15 cellular contexts compared by ENCODE assay signal in genomic region chr22:39576027-39576426, GRCh38. TPM values are rescaled to one million over a fixed set of nuclear protein-coding genes. Genes with fewer than 3 reads are reported as not detected.
DNase-seq lines count a peak whose midpoint lies in the region; ATAC-seq, FAIRE-seq and TF ChIP-seq lines count a peak whose summit lies in the region.
"Had no signal": no experiment of that assay in that cellular context is flagged by ENCODE, and none has a peak within 500 bp of the region (broad histone marks: within the 10 kb centered on the region; RNA-seq: fewer than 3 reads in every experiment).

No MANE protein-coding gene starts in this region.

- H3K27me3 ChIP-seq in HepG2 (ENCODE audit: control insufficient read depth in 1 of 2, insufficient read depth in 2 of 2, low read length in 2 of 2) (peaks cover 9 to 62% of the 10 kb centered on the region in 2 experiments; a peak in 4 of 5 replicates), right lobe of liver (no peaks in the 10 kb centered on the region)

- no peaks in the 10 kb centered on the region for H3K9me3 Mint-ChIP-seq in WTC11
- H3K9me3 Mint-ChIP-seq in activated CD8-positive, alpha-beta memory T cell treated with anti-CD3 and anti-CD28 coated beads, Interleukin-2, amount 10 ng/mL, durations not matched to agents 7 days and 5 days (ENCODE audit: low read depth), result no peaks in the 10 kb centered on the region
- no peaks in the 10 kb centered on the region for H3K9me3 Mint-ChIP-seq in activated T-cell treated with anti-CD3 and anti-CD28 coated beads, Interleukin-2, amount 50 U/mL, for 72 hours
- H3K9me3 Mint-ChIP-seq: CD4-positive, alpha-beta T cell; HFFc6 had no signal

- H3K36me3 ChIP-seq in HepG2 (replicated peaks in 1 of 2; ENCODE audit: control insufficient read depth in 1 of 2, insufficient read depth in 2 of 2, low read length in 2 of 2), result no peaks in the 10 kb centered on the region
- H3K36me3 ChIP-seq in right lobe of liver, result no peaks in the 10 kb centered on the region

- CTCF ChIA-PET in HepG2 (lab: Yijun Ruan, JAX; ENCODE audit: low intra/inter-chr PET ratio, low total read pairs) (no interaction called here), WTC11 (lab: Charles Lee) (interaction anchor here (0.9 to 1.5 kb wide), 3 partner anchors 14 to 35 kb away, joined by 3 to 5 read pairs (median 3); no protein-coding TSS in a partner anchor)
- CTCF ChIA-PET in activated CD8-positive, alpha-beta memory T cell treated with anti-CD3 and anti-CD28 coated beads, Interleukin-2, amount 10 ng/mL, durations not matched to agents 7 days and 5 days (lab: Charles Lee), result interaction anchor here (1.0 to 1.4 kb wide), 3 partner anchors 33 to 45 kb away, joined by 3 to 4 read pairs (median 3); no protein-coding TSS in a partner anchor

- no peak overlapping the region for H3K27ac Mint-ChIP-seq in WTC11
- no peak overlapping the region for H3K27ac Mint-ChIP-seq in activated CD8-positive, alpha-beta memory T cell treated with anti-CD3 and anti-CD28 coated beads, Interleukin-2, amount 10 ng/mL, durations not matched to agents 7 days and 5 days
- H3K27ac Mint-ChIP-seq in activated T-cell treated with anti-CD3 and anti-CD28 coated beads, Interleukin-2, amount 50 U/mL, for 72 hours, result no peak overlapping the region
- H3K27ac Mint-ChIP-seq: CD4-positive, alpha-beta T cell; HFFc6 had no signal

- TF ChIP-seq POLR2A in HepG2 (IDR thresholded peaks at IDR 0.05; ENCODE audit: insufficient read depth in 1 of 2, low read depth in 2 of 2, low read length in 2 of 2), result no peak
- TF ChIP-seq POLR2A in right lobe of liver (IDR thresholded peaks at IDR 0.05), result no peak

- no peak for TF ChIP-seq RAD21 in HepG2 (CRISPR knock-in tag; IDR thresholded peaks at IDR 0.05)

- DNase-seq in HepG2 (ENCODE audit: low spot score), result no peak
- DNase-seq in right lobe of liver, result no peak
- DNase-seq in WTC11 (ENCODE audit: low spot score), result no peak
- no peak for DNase-seq in activated CD8-positive, alpha-beta memory T cell treated with anti-CD3 and anti-CD28 coated beads, Interleukin-2, amount 10 ng/mL, durations not matched to agents 7 days and 5 days
- no peak for DNase-seq in activated T-cell treated with anti-CD3 and anti-CD28 coated beads, Interleukin-2, amount 50 U/mL, for 72 hours
- DNase-seq in OCI-M1 (lab: John Stamatoyannopoulos, UW), result no peak
- DNase-seq: CD4-positive, alpha-beta T cell; DMS153; GDM1; GOT3; HFFc6 had no signal

- no peaks in the 10 kb centered on the region for H3K36me3 Mint-ChIP-seq in WTC11
- H3K36me3 Mint-ChIP-seq in activated CD8-positive, alpha-beta memory T cell treated with anti-CD3 and anti-CD28 coated beads, Interleukin-2, amount 10 ng/mL, durations not matched to agents 7 days and 5 days, result no peaks in the 10 kb centered on the region
- H3K36me3 Mint-ChIP-seq in activated T-cell treated with anti-CD3 and anti-CD28 coated beads, Interleukin-2, amount 50 U/mL, for 72 hours (ENCODE audit: insufficient read depth in 2 of 2), result no peaks in the 10 kb centered on the region

- no peaks in the 10 kb centered on the region; the same call in 1 of the 2 replicates for H3K27me3 Mint-ChIP-seq in WTC11 (ENCODE audit: low read depth)
- peaks cover 32% of the 10 kb centered on the region for H3K27me3 Mint-ChIP-seq in activated CD8-positive, alpha-beta memory T cell treated with anti-CD3 and anti-CD28 coated beads, Interleukin-2, amount 10 ng/mL, durations not matched to agents 7 days and 5 days
- peaks cover 14% of the 10 kb centered on the region for H3K27me3 Mint-ChIP-seq in activated T-cell treated with anti-CD3 and anti-CD28 coated beads, Interleukin-2, amount 50 U/mL, for 72 hours (ENCODE audit: low read depth)

- H3K9ac ChIP-seq in HepG2 (ENCODE audit: insufficient read depth, low read depth, low read length), result no peak overlapping the region

- no peak overlapping the region for H3K4me2 ChIP-seq in HepG2 (ENCODE audit: low read depth, low read length)

- H3K4me3 ChIP-seq in HepG2 (replicated peaks in 1 of 3; ENCODE audit: insufficient read depth in 1 of 3, low read depth in 2 of 3, low read length in 3 of 3) (no peak overlapping the region), right lobe of liver (no peak overlapping the region)

- ATAC-seq in HepG2 (no peak), right lobe of liver (no peak), WTC11 (no peak)
- no peak for ATAC-seq in activated CD8-positive, alpha-beta memory T cell treated with anti-CD3 and anti-CD28 coated beads, Interleukin-2, amount 10 ng/mL, durations not matched to agents 7 days and 5 days
- ATAC-seq in activated T-cell treated with anti-CD3 and anti-CD28 coated beads, Interleukin-2, amount 50 U/mL, for 72 hours (replicated peaks in 1 of 2), result no peak

- POLR2A ChIA-PET in HepG2 (lab: Yijun Ruan, JAX), result no interaction called here
- POLR2A ChIA-PET in WTC11 (lab: Charles Lee), result no interaction called here

- H3K4me1 ChIP-seq in HepG2 (ENCODE audit: insufficient read depth, low read length), result no peaks in the 10 kb centered on the region
- no peaks in the 10 kb centered on the region for H3K4me1 ChIP-seq in right lobe of liver

- no peak for FAIRE-seq in HepG2 (lab: Jason Lieb, UNC)

- no peak for TF ChIP-seq CTCF in HepG2 (CRISPR knock-in tag; IDR thresholded peaks at IDR 0.05)
- TF ChIP-seq CTCF in right lobe of liver (IDR thresholded peaks at IDR 0.05), result no peak
- no peak for TF ChIP-seq CTCF in WTC11 (IDR thresholded peaks at IDR 0.05)

- H3K79me2 ChIP-seq in HepG2 (ENCODE audit: insufficient read depth, low read length), result no peaks in the 10 kb centered on the region

- no peak overlapping the region for H2AFZ ChIP-seq in HepG2 (ENCODE audit: low read length)

- TF ChIP-seq EP300 in HepG2 (IDR thresholded peaks at IDR 0.05; ENCODE audit: low read depth in 2 of 2, low read length in 2 of 2) (no peak), HepG2 (CRISPR knock-in tag; IDR thresholded peaks at IDR 0.05; ENCODE audit: borderline replicate concordance) (no peak)

- no TSS peak for BruUV-seq in HepG2 (replicated peaks; lab: Mats Ljungman, UMichigan)

- H3K4me3 Mint-ChIP-seq in WTC11, result no peak overlapping the region
- no peak overlapping the region for H3K4me3 Mint-ChIP-seq in activated CD8-positive, alpha-beta memory T cell treated with anti-CD3 and anti-CD28 coated beads, Interleukin-2, amount 10 ng/mL, durations not matched to agents 7 days and 5 days
- H3K4me3 Mint-ChIP-seq in activated T-cell treated with anti-CD3 and anti-CD28 coated beads, Interleukin-2, amount 50 U/mL, for 72 hours, result no peak overlapping the region
- H3K4me3 Mint-ChIP-seq: CD4-positive, alpha-beta T cell; HFFc6 had no signal

- H3K9me3 ChIP-seq in HepG2 (ENCODE audit: low read length), result no peaks in the 10 kb centered on the region
- no peaks in the 10 kb centered on the region for H3K9me3 ChIP-seq in right lobe of liver

- intact Hi-C loops in HepG2 (cut with micrococcal nuclease; ENCODE audit: unreplicated experiment) (no loop called here), right lobe of liver (cut with DNase I) (no loop called here)

- 15% methylated on average over 3 of the region's 4 CpGs for WGBS in HepG2 (ENCODE audit: low lambda C conversion rate)
- WGBS in right lobe of liver (ENCODE audit: insufficient coverage, low coverage, low lambda C conversion rate, missing lambda C conversion rate), result 96% methylated on average over 3 of the region's 4 CpGs

- H3K4me1 Mint-ChIP-seq in WTC11, result peaks cover 12% of the 10 kb centered on the region
- H3K4me1 Mint-ChIP-seq in activated CD8-positive, alpha-beta memory T cell treated with anti-CD3 and anti-CD28 coated beads, Interleukin-2, amount 10 ng/mL, durations not matched to agents 7 days and 5 days, result no peaks in the 10 kb centered on the region
- H3K4me1 Mint-ChIP-seq in activated T-cell treated with anti-CD3 and anti-CD28 coated beads, Interleukin-2, amount 50 U/mL, for 72 hours (ENCODE audit: low read depth), result no peaks in the 10 kb centered on the region

- in situ Hi-C loops in HepG2 (cut with HindIII; ENCODE audit: extremely low pct_ligation_motif_present, low pct_unique_long_range_greater_than_20kb), result no loop called here

- H3K27ac ChIP-seq in HepG2 (ENCODE audit: extremely low read length, insufficient read depth, low read length), result no peak overlapping the region
- H3K27ac ChIP-seq in right lobe of liver, result no peak overlapping the region
- H3K27ac ChIP-seq: 22Rv1, C4-2B had no signal

- H4K20me1 ChIP-seq in HepG2 (ENCODE audit: insufficient read depth, low read length), result no peaks in the 10 kb centered on the region

RNA-seq across cellular contexts. Expression of gene CACNA1I, which starts 5.5 kb away (rescaled TPM):
- total RNA-seq in HepG2 (2016; rRNA removed; fragmentation: Illumina TruSeq; extraction: Trizol), result not detected in 2 replicates
- not detected in 2 replicates for total RNA-seq in HepG2 (2016; cell fraction: cytosol; rRNA removed; fragmentation: Illumina TruSeq; extraction: Trizol; ENCODE audit: low read depth)
- not detected in 2 replicates for total RNA-seq in HepG2 (2016; cell fraction: insoluble cytoplasmic fraction; rRNA removed; fragmentation: Illumina TruSeq; extraction: Trizol)
- not detected in 2 replicates for total RNA-seq in HepG2 (2016; cell fraction: membrane; rRNA removed; fragmentation: Illumina TruSeq; extraction: Trizol)
- total RNA-seq in HepG2 (2016; cell fraction: nucleus; rRNA removed; fragmentation: Illumina TruSeq; extraction: Trizol), result not detected in 2 replicates
- polyA plus RNA-seq in HepG2 (2011; rRNA removed), result not detected in 2 replicates
- not detected in 2 replicates for polyA plus RNA-seq in HepG2 (2011; cell fraction: cytosol; rRNA removed)
- polyA plus RNA-seq in HepG2 (2011; cell fraction: nucleus; rRNA removed), result 0.02 TPM in 2 replicates
- polyA plus RNA-seq in HepG2 (2012), result 0.03 TPM in 1 of 2 replicates, not detected in the other
- polyA plus RNA-seq in HepG2 (2016; cell fraction: cytosol; fragmentation: Illumina TruSeq; extraction: Trizol; ENCODE audit: low read depth), result not detected in 2 replicates
- polyA plus RNA-seq in HepG2 (2016; cell fraction: insoluble cytoplasmic fraction; fragmentation: Illumina TruSeq; extraction: Trizol; ENCODE audit: low read depth), result not detected in 2 replicates
- polyA plus RNA-seq in HepG2 (2016; cell fraction: membrane; fragmentation: Illumina TruSeq; extraction: Trizol; ENCODE audit: low read depth), result not detected in 2 replicates
- not detected in 2 replicates for polyA plus RNA-seq in HepG2 (2016; cell fraction: nucleus; fragmentation: Illumina TruSeq; extraction: Trizol; ENCODE audit: insufficient read depth, low read depth)
- 0.04 and 0.05 TPM in 2 replicates for polyA minus RNA-seq in HepG2 (2011; rRNA and poly(A)+ RNA removed; ENCODE audit: low replicate concordance)
- not detected in 2 replicates for polyA minus RNA-seq in HepG2 (2011; cell fraction: cytosol; rRNA and poly(A)+ RNA removed)
- not detected in 2 replicates for polyA minus RNA-seq in HepG2 (2011; cell fraction: nucleus; rRNA and poly(A)+ RNA removed)
- total RNA-seq in right lobe of liver, result under 1 TPM in 1 of 6 experiments, not detected in 5; 0.06 TPM
- 2.1 to 2.9 TPM (median 2.3 TPM) in 3 replicates for total RNA-seq in WTC11 (2021)
- 1 to 10 TPM in 1 of 2 experiments, under 1 TPM in 1; 0.30 to 1.8 TPM for total RNA-seq in activated CD8-positive, alpha-beta memory T cell treated with anti-CD3 and anti-CD28 coated beads, Interleukin-2, amount 10 ng/mL, durations not matched to agents 7 days and 5 days
- under 1 TPM; 0.34 to 0.58 TPM for total RNA-seq in activated T-cell treated with anti-CD3 and anti-CD28 coated beads, Interleukin-2, amount 50 U/mL, for 72 hours
- total RNA-seq: Daoy, HFFc6 had no signal
- polyA plus RNA-seq: AG04450 had no signal

RNA-seq across cellular contexts. Expression of gene RPS19BP1, which starts 43.5 kb away (rescaled TPM):
- total RNA-seq in HepG2 (2016; rRNA removed; fragmentation: Illumina TruSeq; extraction: Trizol), result 81.3 and 88.2 TPM in 2 replicates
- total RNA-seq in HepG2 (2016; cell fraction: cytosol; rRNA removed; fragmentation: Illumina TruSeq; extraction: Trizol; ENCODE audit: low read depth), result 128 and 142 TPM in 2 replicates
- 77.0 and 92.6 TPM in 2 replicates for total RNA-seq in HepG2 (2016; cell fraction: insoluble cytoplasmic fraction; rRNA removed; fragmentation: Illumina TruSeq; extraction: Trizol)
- 138 and 159 TPM in 2 replicates for total RNA-seq in HepG2 (2016; cell fraction: membrane; rRNA removed; fragmentation: Illumina TruSeq; extraction: Trizol)
- 32.9 and 36.8 TPM in 2 replicates for total RNA-seq in HepG2 (2016; cell fraction: nucleus; rRNA removed; fragmentation: Illumina TruSeq; extraction: Trizol)
- polyA plus RNA-seq in HepG2 (2011; rRNA removed), result 44.3 and 47.8 TPM in 2 replicates
- 48.9 and 72.7 TPM in 2 replicates for polyA plus RNA-seq in HepG2 (2011; cell fraction: cytosol; rRNA removed)
- polyA plus RNA-seq in HepG2 (2011; cell fraction: nucleus; rRNA removed), result 39.6 and 43.4 TPM in 2 replicates
- 22.5 and 32.4 TPM in 2 replicates for polyA plus RNA-seq in HepG2 (2012)
- polyA plus RNA-seq in HepG2 (2016; cell fraction: cytosol; fragmentation: Illumina TruSeq; extraction: Trizol; ENCODE audit: low read depth), result 155 and 179 TPM in 2 replicates
- 84.3 and 101 TPM in 2 replicates for polyA plus RNA-seq in HepG2 (2016; cell fraction: insoluble cytoplasmic fraction; fragmentation: Illumina TruSeq; extraction: Trizol; ENCODE audit: low read depth)
- 130 and 146 TPM in 2 replicates for polyA plus RNA-seq in HepG2 (2016; cell fraction: membrane; fragmentation: Illumina TruSeq; extraction: Trizol; ENCODE audit: low read depth)
- polyA plus RNA-seq in HepG2 (2016; cell fraction: nucleus; fragmentation: Illumina TruSeq; extraction: Trizol; ENCODE audit: insufficient read depth, low read depth), result 72.3 and 78.7 TPM in 2 replicates
- 8.8 and 14.5 TPM in 2 replicates for polyA minus RNA-seq in HepG2 (2011; rRNA and poly(A)+ RNA removed; ENCODE audit: low replicate concordance)
- polyA minus RNA-seq in HepG2 (2011; cell fraction: cytosol; rRNA and poly(A)+ RNA removed), result 7.8 and 8.0 TPM in 2 replicates
- 12.2 and 13.9 TPM in 2 replicates for polyA minus RNA-seq in HepG2 (2011; cell fraction: nucleus; rRNA and poly(A)+ RNA removed)
- 100 to 1,000 TPM in 2 of 6 experiments, 10 to 100 TPM in 4; 31.0 to 104 (median 32.8) TPM for total RNA-seq in right lobe of liver
- 88.9 to 102 TPM (median 89.0 TPM) in 3 replicates for total RNA-seq in WTC11 (2021)
- 10 to 100 TPM; 64.8 to 81.6 TPM for total RNA-seq in activated CD8-positive, alpha-beta memory T cell treated with anti-CD3 and anti-CD28 coated beads, Interleukin-2, amount 10 ng/mL, durations not matched to agents 7 days and 5 days
- total RNA-seq in activated T-cell treated with anti-CD3 and anti-CD28 coated beads, Interleukin-2, amount 50 U/mL, for 72 hours, result 10 to 100 TPM; 78.3 to 82.0 TPM

RNA-seq across cellular contexts. Expression of gene ATF4, which starts 55.7 kb away (rescaled TPM):
- total RNA-seq in HepG2 (2016; rRNA removed; fragmentation: Illumina TruSeq; extraction: Trizol), result 442 and 486 TPM in 2 replicates
- total RNA-seq in HepG2 (2016; cell fraction: cytosol; rRNA removed; fragmentation: Illumina TruSeq; extraction: Trizol; ENCODE audit: low read depth), result 489 and 519 TPM in 2 replicates
- total RNA-seq in HepG2 (2016; cell fraction: insoluble cytoplasmic fraction; rRNA removed; fragmentation: Illumina TruSeq; extraction: Trizol), result 409 and 471 TPM in 2 replicates
- 1,028 and 1,060 TPM in 2 replicates for total RNA-seq in HepG2 (2016; cell fraction: membrane; rRNA removed; fragmentation: Illumina TruSeq; extraction: Trizol)
- total RNA-seq in HepG2 (2016; cell fraction: nucleus; rRNA removed; fragmentation: Illumina TruSeq; extraction: Trizol), result 286 and 328 TPM in 2 replicates
- 1,157 and 1,297 TPM in 2 replicates for polyA plus RNA-seq in HepG2 (2011; rRNA removed)
- polyA plus RNA-seq in HepG2 (2011; cell fraction: cytosol; rRNA removed), result 1,218 and 1,254 TPM in 2 replicates
- polyA plus RNA-seq in HepG2 (2011; cell fraction: nucleus; rRNA removed), result 1,279 and 1,395 TPM in 2 replicates
- 465 and 610 TPM in 2 replicates for polyA plus RNA-seq in HepG2 (2012)
- polyA plus RNA-seq in HepG2 (2016; cell fraction: cytosol; fragmentation: Illumina TruSeq; extraction: Trizol; ENCODE audit: low read depth), result 745 and 811 TPM in 2 replicates
- 563 and 623 TPM in 2 replicates for polyA plus RNA-seq in HepG2 (2016; cell fraction: insoluble cytoplasmic fraction; fragmentation: Illumina TruSeq; extraction: Trizol; ENCODE audit: low read depth)
- 1,265 and 1,282 TPM in 2 replicates for polyA plus RNA-seq in HepG2 (2016; cell fraction: membrane; fragmentation: Illumina TruSeq; extraction: Trizol; ENCODE audit: low read depth)
- polyA plus RNA-seq in HepG2 (2016; cell fraction: nucleus; fragmentation: Illumina TruSeq; extraction: Trizol; ENCODE audit: insufficient read depth, low read depth), result 710 and 725 TPM in 2 replicates
- 242 and 314 TPM in 2 replicates for polyA minus RNA-seq in HepG2 (2011; rRNA and poly(A)+ RNA removed; ENCODE audit: low replicate concordance)
- 175 and 193 TPM in 2 replicates for polyA minus RNA-seq in HepG2 (2011; cell fraction: cytosol; rRNA and poly(A)+ RNA removed)
- 213 and 242 TPM in 2 replicates for polyA minus RNA-seq in HepG2 (2011; cell fraction: nucleus; rRNA and poly(A)+ RNA removed)
- total RNA-seq in right lobe of liver, result 100 to 1,000 TPM; 114 to 187 (median 157) TPM
- 361 to 460 TPM (median 371 TPM) in 3 replicates for total RNA-seq in WTC11 (2021)
- total RNA-seq in activated CD8-positive, alpha-beta memory T cell treated with anti-CD3 and anti-CD28 coated beads, Interleukin-2, amount 10 ng/mL, durations not matched to agents 7 days and 5 days, result 100 to 1,000 TPM; 365 to 501 TPM
- total RNA-seq in activated T-cell treated with anti-CD3 and anti-CD28 coated beads, Interleukin-2, amount 50 U/mL, for 72 hours, result 100 to 1,000 TPM; 779 to 836 TPM
